In the genomic region with DNA sequence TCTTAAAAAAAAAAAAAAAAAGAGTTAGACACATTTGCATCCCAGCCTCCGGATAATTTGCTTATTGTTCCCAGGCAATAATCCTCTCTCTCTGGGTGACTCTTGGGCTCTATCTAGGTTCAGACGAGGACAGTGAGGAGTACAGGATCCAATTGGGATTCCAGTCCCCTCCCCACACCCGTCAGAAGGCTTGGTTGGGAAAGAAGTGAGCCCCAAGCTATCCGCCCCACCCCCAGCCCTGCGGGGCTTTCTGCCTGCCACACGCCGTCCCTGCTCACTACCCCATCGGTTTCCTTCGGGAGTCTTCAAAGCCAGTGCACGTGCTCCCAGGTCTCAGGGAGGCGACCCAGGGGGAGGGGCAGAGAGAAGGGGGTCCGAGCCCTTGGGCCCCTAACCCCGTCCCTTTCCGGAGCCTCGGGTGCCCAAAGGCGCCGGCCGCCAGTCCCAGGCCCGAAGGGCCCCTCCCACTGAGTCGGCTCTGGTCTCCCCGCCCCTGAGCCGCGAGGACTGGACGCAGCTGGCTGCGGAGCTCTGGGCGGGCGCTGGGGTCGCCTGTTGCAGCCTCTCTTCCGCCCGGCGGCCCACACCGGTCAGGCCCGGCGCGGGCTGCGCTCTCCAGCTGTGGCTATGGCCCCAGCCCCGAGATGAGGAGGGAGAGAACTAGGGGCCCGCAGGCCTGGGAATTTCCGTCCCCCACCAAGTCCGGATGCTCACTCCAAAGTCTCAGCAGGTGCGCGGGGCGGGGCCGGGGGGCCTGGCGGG, we compare ENCODE assay signal across 8 cellular contexts. TPM values are rescaled to one million over a fixed set of nuclear protein-coding genes. Genes with fewer than 3 reads are reported as not detected.
A peak's percentile ranks its signal among the peaks of the same experiment; 100 is the strongest.
DNase-seq lines count a peak whose midpoint lies in the region; ATAC-seq and TF ChIP-seq lines count a peak whose summit lies in the region.

No MANE protein-coding gene starts in this region.

- ATAC-seq in GM21423 (IDR thresholded peaks at IDR 0.05; ENCODE audit: unreplicated experiment): peak; percentile 43

- TF ChIP-seq POLR2A in tibial nerve (IDR thresholded peaks at IDR 0.05): peak; percentile 30 to 64

- H3K9me3 ChIP-seq in mesodermal cell (ENCODE audit: control insufficient read depth, low read length): no peaks in the 10 kb centered on the region
- no peaks in the 10 kb centered on the region for H3K9me3 ChIP-seq in tibial nerve

- no peaks in the 10 kb centered on the region for H3K9me3 Mint-ChIP-seq in IgD-negative memory B cell

- H3K27ac ChIP-seq in mesodermal cell (ENCODE audit: low read depth, low read length, severe bottlenecking) (no peak overlapping the region), tibial nerve (peak overlapping the region; percentile 62 to 90 (median 88))

- TF ChIP-seq CTCF in epithelial cell of esophagus (IDR thresholded peaks at IDR 0.05; ENCODE audit: insufficient read depth, low read depth, low read length, missing control alignments) (no peak), tibial nerve (IDR thresholded peaks at IDR 0.05) (no peak)

- no peaks in the 10 kb centered on the region for H3K36me3 Mint-ChIP-seq in IgD-negative memory B cell

- peak overlapping the region in 2 of 3 donors; percentile 82 to 91 for H3K27ac Mint-ChIP-seq in IgD-negative memory B cell

- no peaks in the 10 kb centered on the region for H3K27me3 ChIP-seq in tibial nerve

- peak overlapping the region; percentile 8 for H3K4me3 ChIP-seq in epithelial cell of esophagus (ENCODE audit: low read length)
- peak overlapping the region; percentile 44 for H3K4me3 ChIP-seq in mesodermal cell (ENCODE audit: extremely low read depth, insufficient read depth, low read length, poor library complexity, severe bottlenecking)
- peak overlapping the region; percentile 36 to 53 (median 46) for H3K4me3 ChIP-seq in tibial nerve

- H3K27me3 Mint-ChIP-seq in IgD-negative memory B cell: peaks cover 3% of the 10 kb centered on the region

- H3K4me1 Mint-ChIP-seq in IgD-negative memory B cell: peaks cover 6 to 23% (median 19%) of the 10 kb centered on the region in 3 donors

- H3K4me1 ChIP-seq in mesodermal cell (ENCODE audit: control insufficient read depth, insufficient read depth, low read length, poor library complexity, severe bottlenecking) (peaks cover 34% of the 10 kb centered on the region), tibial nerve (peaks cover 0 to 70% (median 31%) of the 10 kb centered on the region in 4 donors)

- TF ChIP-seq EP300 in tibial nerve (IDR thresholded peaks at IDR 0.05): peak in 1 of 2 donors; percentile 78

- H3K4me3 Mint-ChIP-seq in IgD-negative memory B cell: peak overlapping the region; percentile 70 to 96 (median 84)

- DNase-seq in NCI-H2171 treated with DMSO at 0.1 percent for 48 hours (lab: John Stamatoyannopoulos, UW) (peak; percentile 23), NCI-H2171 (lab: John Stamatoyannopoulos, UW) (no peak), SW480 (ENCODE audit: low spot score) (peak; percentile 69), epithelial cell of esophagus (ENCODE audit: low read depth) (no peak), tibial nerve (ENCODE audit: low spot score in 2 of 2) (peak; percentile 69 to 75)

- no peaks in the 10 kb centered on the region for H3K36me3 ChIP-seq in mesodermal cell (ENCODE audit: control insufficient read depth, insufficient read depth, low read length)
- H3K36me3 ChIP-seq in tibial nerve: no peaks in the 10 kb centered on the region

- WGBS in mesodermal cell (ENCODE audit: insufficient coverage in 2 of 2), 2 experiments: 1% methylated on average over 26 to 28 of the region's 45 CpGs
- 3% methylated on average over 10 to 30 of the region's 45 CpGs for WGBS in tibial nerve, 2 donors

RNA-seq across cellular contexts. Expression of a gene that starts 2.5 kb away (rescaled TPM):
- polyA plus RNA-seq in IgD-negative memory B cell: not detected
- polyA plus RNA-seq in mesodermal cell (2013, experiment 1 of 2): not detected
- not detected for polyA plus RNA-seq in mesodermal cell (2013, experiment 2 of 2)
- total RNA-seq in tibial nerve: not detected

RNA-seq across cellular contexts. Expression of a gene that starts 4.2 kb away (rescaled TPM):
- polyA plus RNA-seq in IgD-negative memory B cell: 5.4 TPM
- polyA plus RNA-seq in mesodermal cell (2013, experiment 1 of 2): 32.1 TPM
- polyA plus RNA-seq in mesodermal cell (2013, experiment 2 of 2): 23.0 TPM
- total RNA-seq in tibial nerve: 10 to 100 TPM; 51.4 to 83.1 (median 63.8) TPM

RNA-seq across cellular contexts. Expression of a gene that starts 27.7 kb away (rescaled TPM):
- polyA plus RNA-seq in IgD-negative memory B cell: 435 TPM
- 1,346 TPM for polyA plus RNA-seq in mesodermal cell (2013, experiment 1 of 2)
- polyA plus RNA-seq in mesodermal cell (2013, experiment 2 of 2): 1,290 TPM
- 100 to 1,000 TPM; 485 to 580 (median 543) TPM for total RNA-seq in tibial nerve

RNA-seq across cellular contexts. Expression of a gene that starts 38.1 kb away (rescaled TPM):
- polyA plus RNA-seq in IgD-negative memory B cell: 42.6 TPM
- polyA plus RNA-seq in mesodermal cell (2013, experiment 1 of 2): 58.8 TPM
- 45.4 TPM for polyA plus RNA-seq in mesodermal cell (2013, experiment 2 of 2)
- total RNA-seq in tibial nerve: 10 to 100 TPM; 28.0 to 34.1 (median 33.1) TPM

RNA-seq across cellular contexts. Expression of a gene that starts 46.1 kb away (rescaled TPM):
- polyA plus RNA-seq in IgD-negative memory B cell: 23.5 TPM
- polyA plus RNA-seq in mesodermal cell (2013, experiment 1 of 2): 11.1 TPM
- 8.6 TPM for polyA plus RNA-seq in mesodermal cell (2013, experiment 2 of 2)
- 10 to 100 TPM; 12.7 to 20.7 (median 16.0) TPM for total RNA-seq in tibial nerve

Comparison
In these comparisons a context has a peak if more than half of its experiments do, and no peak if none do; other contexts are left out.
1. DNase-seq: peak in NCI-H2171 treated with DMSO at 0.1 percent for 48 hours (single experiment), SW480 (single experiment) and tibial nerve (2 of 2); none in NCI-H2171 (single experiment) and epithelial cell of esophagus (single experiment).
2. Peak in every context shown above with its lines, with median percentiles within 50 percentile points of each other: H3K4me3 ChIP-seq.